In genomic region chr9:98010450-98010849, GRCh38 we compare ENCODE assay signal across 1 cellular context.
TF ChIP-seq lines count a peak whose summit lies in the region.

No MANE protein-coding gene starts in this region.

TF ChIP-seq in HepG2, 621 proteins besides CTCF, POLR2A, EP300 and RAD21:
- TF ChIP-seq KLF16 (CRISPR knock-in tag; IDR thresholded peaks at IDR 0.05): no peak
- TF ChIP-seq CBFB (CRISPR knock-in tag; IDR thresholded peaks at IDR 0.05): no peak
- no peak for TF ChIP-seq NFYC (CRISPR knock-in tag; IDR thresholded peaks at IDR 0.05)
- no peak for TF ChIP-seq FOSL2 (CRISPR knock-in tag; IDR thresholded peaks at IDR 0.05)
- TF ChIP-seq ZSCAN9 (CRISPR knock-in tag; IDR thresholded peaks at IDR 0.05; ENCODE audit: borderline replicate concordance): no peak
TF ChIP-seq in HepG2: peak in this region for 0.
